ENCODE assay signal across 20 cellular contexts in genomic region chr10:129936266-129936922, GRCh38. TPM values are rescaled to one million over a fixed set of nuclear protein-coding genes. Genes with fewer than 3 reads are reported as not detected.
DNase-seq lines count a peak whose midpoint lies in the region; ATAC-seq and TF ChIP-seq lines count a peak whose summit lies in the region.
"Had no signal": no experiment of that assay in that cellular context is flagged by ENCODE, and none has a peak within 500 bp of the region (broad histone marks: within the 10 kb centered on the region; RNA-seq: fewer than 3 reads in every experiment).

No MANE protein-coding gene starts in this region.

- H3K4me1 ChIP-seq in left ventricle myocardium inferior (peaks cover 79% of the 10 kb centered on the region), left lung (no peaks in the 10 kb centered on the region), sigmoid colon (no peaks in the 10 kb centered on the region), gastrocnemius medialis (peaks cover 43 to 46% of the 10 kb centered on the region in 2 donors)

- TF ChIP-seq EP300 in sigmoid colon (IDR thresholded peaks at IDR 0.05) = no peak

- in situ Hi-C loops in gastrocnemius medialis (cut with MboI; ENCODE audit: low sequenced_read_pairs in 4 of 4) = no loop called here

- H3K9me3 ChIP-seq in left ventricle myocardium inferior (replicated peaks) = no peaks in the 10 kb centered on the region
- H3K9me3 ChIP-seq in left lung = no peaks in the 10 kb centered on the region
- H3K9me3 ChIP-seq in sigmoid colon = no peaks in the 10 kb centered on the region
- no peaks in the 10 kb centered on the region for H3K9me3 ChIP-seq in gastrocnemius medialis
- H3K9me3 ChIP-seq: BLaER1 had no signal

- TF ChIP-seq CTCF in left ventricle myocardium inferior (IDR thresholded peaks at IDR 0.05; ENCODE audit: borderline replicate concordance) = no peak
- TF ChIP-seq CTCF in left lung (IDR thresholded peaks at IDR 0.05) = no peak
- no peak for TF ChIP-seq CTCF in sigmoid colon (IDR thresholded peaks at IDR 0.05)
- TF ChIP-seq CTCF in gastrocnemius medialis (IDR thresholded peaks at IDR 0.05 in 4 of 5, conservative IDR thresholded peaks at IDR 0.05 in 1 of 5) = no peak

- H3K27ac ChIP-seq in left ventricle myocardium inferior (replicated peaks) (no peak overlapping the region), left lung (no peak overlapping the region), sigmoid colon (no peak overlapping the region), gastrocnemius medialis (no peak overlapping the region)
- H3K27ac ChIP-seq: BLaER1, SK-N-MC had no signal

- WGBS in sigmoid colon, 2 donors = 75 to 79% methylated on average over 5 of the region's 5 CpGs

- H3K36me3 ChIP-seq in left ventricle myocardium inferior = no peaks in the 10 kb centered on the region
- no peaks in the 10 kb centered on the region for H3K36me3 ChIP-seq in left lung
- H3K36me3 ChIP-seq in sigmoid colon = no peaks in the 10 kb centered on the region
- no peaks in the 10 kb centered on the region for H3K36me3 ChIP-seq in gastrocnemius medialis
- H3K36me3 ChIP-seq: BLaER1 had no signal

- peak; percentile 5 for DNase-seq in left ventricle myocardium inferior
- no peak for DNase-seq in left cardiac atrium
- peak; percentile 15 to 59 for DNase-seq in left lung
- peak; percentile 52 for DNase-seq in sigmoid colon
- DNase-seq in HK-2 (ENCODE audit: unreplicated experiment) = no peak
- DNase-seq in gastrocnemius medialis = no peak
- DNase-seq in medulla oblongata (ENCODE audit: extremely low spot score) = no peak
- DNase-seq: CD4-positive, alpha-beta T cell; COR-L47; DMS79 treated with DMSO at 0.1 percent for 48 hours; Karpas-422; MV-4-11; NCI-H1694; NCI-H2081 treated with DMSO at 0.1 percent for 48 hours; NCI-H2171 treated with DMSO at 0.1 percent for 48 hours; NCI-H524 treated with DMSO at 0.1 percent for 48 hours; SHP77 treated with DMSO at 0.1 percent for 48 hours had no signal

- TF ChIP-seq POLR2A in sigmoid colon (IDR thresholded peaks at IDR 0.05) (no peak), gastrocnemius medialis (IDR thresholded peaks at IDR 0.05) (no peak)

- peaks cover 6% of the 10 kb centered on the region for H3K27me3 ChIP-seq in left ventricle myocardium inferior (ENCODE audit: low read depth)
- H3K27me3 ChIP-seq in left lung = peaks cover 0 to 16% of the 10 kb centered on the region in 2 donors
- no peaks in the 10 kb centered on the region for H3K27me3 ChIP-seq in sigmoid colon
- no peaks in the 10 kb centered on the region for H3K27me3 ChIP-seq in gastrocnemius medialis
- H3K27me3 ChIP-seq: BLaER1 had no signal

- H3K4me3 ChIP-seq in left ventricle myocardium inferior (no peak overlapping the region), left lung (no peak overlapping the region), sigmoid colon (no peak overlapping the region), gastrocnemius medialis (no peak overlapping the region)
- H3K4me3 ChIP-seq: BLaER1, SK-N-MC had no signal

- no peak for ATAC-seq in left cardiac atrium
- no peak for ATAC-seq in left lung
- no peak for ATAC-seq in gastrocnemius medialis

- intact Hi-C loops in left ventricle myocardium inferior (cut with micrococcal nuclease) (no loop called here), left cardiac atrium (cut with DNase I) (no loop called here), left lung (cut with DNase I) (no loop called here), sigmoid colon (cut with DNase I) (no loop called here), gastrocnemius medialis (cut with DNase I; ENCODE audit: low total_unique reads) (no loop called here)

RNA-seq across cellular contexts. Expression of gene EBF3, which starts 27.7 kb away (rescaled TPM):
- 6.2 TPM for total RNA-seq in left ventricle myocardium inferior
- total RNA-seq in left cardiac atrium = 10 to 100 TPM in 1 of 2 donors, 1 to 10 TPM in 1; 6.0 to 10.1 TPM
- total RNA-seq in left lung = under 1 TPM in 1 of 2 donors, not detected in 1; 0.10 TPM
- 1 to 10 TPM; 4.3 to 8.9 (median 5.8) TPM for total RNA-seq in sigmoid colon
- polyA plus RNA-seq in sigmoid colon = 1 to 10 TPM in 2 of 3 donors, not detected in 1; 1.2 to 1.3 TPM
- total RNA-seq in gastrocnemius medialis = 10 to 100 TPM in 1 of 4 donors, 1 to 10 TPM in 3; 5.5 to 10.4 (median 8.2) TPM
- total RNA-seq: CD4-positive, alpha-beta T cell; M059J had no signal

Comparison
In these comparisons a context has a peak if more than half of its experiments do, and no peak if none do; other contexts are left out.
1. DNase-seq: peak in left ventricle myocardium inferior (single experiment), left lung (2 of 2) and sigmoid colon (single experiment); none in left cardiac atrium (single experiment), HK-2 (single experiment), gastrocnemius medialis (0 of 2) and medulla oblongata (single experiment).